Comparison of ENCODE assay signal across 21 cellular contexts in the genomic region with DNA sequence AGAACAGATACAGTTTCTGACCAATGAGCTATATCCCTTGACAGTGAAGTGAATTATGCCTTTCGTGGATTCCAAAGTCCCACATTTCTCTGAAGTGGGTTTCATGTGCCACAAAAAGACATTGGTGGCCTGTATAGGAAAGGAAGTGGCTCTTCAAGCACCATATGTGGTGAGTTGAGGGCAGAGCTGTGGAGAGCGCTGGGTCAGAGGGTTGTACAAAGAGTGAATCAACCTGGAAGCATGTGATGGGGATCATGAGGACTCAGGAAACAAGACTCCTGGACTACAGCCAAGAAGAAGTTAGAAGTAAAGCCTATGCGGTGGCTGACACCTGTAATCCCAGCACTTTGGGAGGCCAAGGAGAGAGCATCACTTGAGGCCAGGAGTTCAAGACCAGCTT. TPM values are rescaled to one million over a fixed set of nuclear protein-coding genes. Genes with fewer than 3 reads are reported as not detected.
"Had no signal": no experiment of that assay in that cellular context is flagged by ENCODE, and none has a peak within 500 bp of the region (broad histone marks: within the 10 kb centered on the region; RNA-seq: fewer than 3 reads in every experiment).

No MANE protein-coding gene starts in this region.

- H3K36me3 Mint-ChIP-seq: naive B cell, WTC11 had no signal

- H3K4me3 ChIP-seq: ascending aorta, cardiac muscle cell, gastrocnemius medialis, heart right ventricle, transverse colon had no signal

- H3K27ac Mint-ChIP-seq: activated naive CD8-positive, alpha-beta T cell treated with anti-CD3 and anti-CD28 coated beads, Interleukin-2, amount 50 U/mL, for 24 hours; T-helper 1 cell treated with Interleukin-12 subunit alpha and Interleukin-12 subunit beta and Interleukin-4 antibody, amounts not matched to agents 30 μg/mL and 1 μg/mL, for 36 hours; WTC11 had no signal

- H3K9me3 Mint-ChIP-seq: activated naive CD8-positive, alpha-beta T cell treated with anti-CD3 and anti-CD28 coated beads, Interleukin-2, amount 50 U/mL, for 24 hours; T-helper 1 cell treated with Interleukin-12 subunit alpha and Interleukin-12 subunit beta and Interleukin-4 antibody, amounts not matched to agents 30 μg/mL and 1 μg/mL, for 36 hours; WTC11 had no signal

- H3K27ac ChIP-seq: ascending aorta, cardiac muscle cell, gastrocnemius medialis, heart right ventricle, parathyroid adenoma, transverse colon had no signal

- H3K4me3 Mint-ChIP-seq: activated naive CD8-positive, alpha-beta T cell treated with anti-CD3 and anti-CD28 coated beads, Interleukin-2, amount 50 U/mL, for 24 hours; naive B cell; T-helper 1 cell treated with Interleukin-12 subunit alpha and Interleukin-12 subunit beta and Interleukin-4 antibody, amounts not matched to agents 30 μg/mL and 1 μg/mL, for 36 hours; WTC11 had no signal

- ATAC-seq: activated naive CD8-positive, alpha-beta T cell treated with anti-CD3 and anti-CD28 coated beads, Interleukin-2, amount 50 U/mL, for 24 hours; gastrocnemius medialis; heart right ventricle; left lobe of liver; WTC11 had no signal

- H3K4me1 Mint-ChIP-seq: activated naive CD8-positive, alpha-beta T cell treated with anti-CD3 and anti-CD28 coated beads, Interleukin-2, amount 50 U/mL, for 24 hours; naive B cell had no signal

- FAIRE-seq: islet of Langerhans had no signal

- H3K9me3 ChIP-seq: ascending aorta, gastrocnemius medialis, heart right ventricle, transverse colon had no signal

- H3K27me3 ChIP-seq: ascending aorta, gastrocnemius medialis, transverse colon had no signal

- DNase-seq: activated CD4-positive, alpha-beta T cell treated with anti-CD3 and anti-CD28 coated beads for 4 hours; activated CD8-positive, alpha-beta memory T cell treated with anti-CD3 and anti-CD28 coated beads for 24 hours; activated naive CD4-positive, alpha-beta T cell treated with Interleukin-2 at 50 U/mL for 16 hours; activated naive CD8-positive, alpha-beta T cell treated with anti-CD3 and anti-CD28 coated beads, Interleukin-2, amount 50 U/mL, for 24 hours; activated T-cell treated with anti-CD3 and anti-CD28 coated beads for 4 hours; erythroblast; gastrocnemius medialis; heart right ventricle; naive B cell; stimulated activated CD4-positive, alpha-beta T cell treated with anti-CD3 and anti-CD28 coated beads, Interleukin-4, amount 100 ng/mL, for 1 hour; stimulated activated naive CD4-positive, alpha-beta T cell; transverse colon had no signal

- H3K4me1 ChIP-seq: ascending aorta, gastrocnemius medialis, heart right ventricle, parathyroid adenoma, transverse colon had no signal

- H3K36me3 ChIP-seq: ascending aorta, cardiac muscle cell, gastrocnemius medialis, heart right ventricle, transverse colon had no signal

RNA-seq across cellular contexts. Expression of gene SLC5A4, which starts 0.6 kb away (rescaled TPM):
- total RNA-seq: cardiac muscle cell, left lobe of liver, mononuclear cell had no signal
- polyA plus RNA-seq: cardiac muscle cell had no signal

RNA-seq across cellular contexts. Expression of gene RFPL2, which starts 50.9 kb away (rescaled TPM):
- total RNA-seq: ascending aorta, gastrocnemius medialis, heart right ventricle, left lobe of liver, lung microvascular endothelial cell, transverse colon had no signal
